In genomic region chr3:22245817-22246583, GRCh38 we compare ENCODE assay signal across 15 cellular contexts.
"Had no signal": no experiment of that assay in that cellular context is flagged by ENCODE, and none has a peak within 500 bp of the region (broad histone marks: within the 10 kb centered on the region; RNA-seq: fewer than 3 reads in every experiment).

No MANE protein-coding gene starts in this region.

- H3K27me3 ChIP-seq: gastroesophageal sphincter, ovary, tibial artery, uterus had no signal

- DNase-seq: activated CD4-positive, alpha-beta T cell treated with anti-CD3 and anti-CD28 coated beads for 1 hour; activated CD4-positive, alpha-beta T cell treated with anti-CD3 and anti-CD28 coated beads, Interleukin-2, amount 50 U/mL, for 4 hours; activated naive CD4-positive, alpha-beta T cell treated with Interleukin-2 at 50 U/mL for 16 hours; activated T-cell treated with anti-CD3 and anti-CD28 coated beads for 4 hours; anterior cingulate cortex; left colon; lower lobe of right lung; midbrain; ovary; stimulated activated CD4-positive, alpha-beta T cell treated with anti-CD3 and anti-CD28 coated beads, Interleukin-4, amount 100 ng/mL, for 24 hours; stimulated activated naive CD4-positive, alpha-beta T cell had no signal

- H3K27ac ChIP-seq: gastroesophageal sphincter, lower lobe of right lung, ovary, skin epidermis, tibial artery, uterus had no signal

- H3K4me1 ChIP-seq: lower lobe of right lung, tibial artery, uterus had no signal

- H3K4me3 ChIP-seq: gastroesophageal sphincter, lower lobe of right lung, ovary, skin epidermis, tibial artery, uterus had no signal

- H3K36me3 ChIP-seq: gastroesophageal sphincter, lower lobe of right lung, ovary, tibial artery, uterus had no signal

- H3K9me3 ChIP-seq: gastroesophageal sphincter, lower lobe of right lung, ovary, tibial artery, uterus had no signal
